8 cellular contexts compared by ENCODE assay signal in genomic region chr1:112706505-112707216, GRCh38. TPM values are rescaled to one million over a fixed set of nuclear protein-coding genes. Genes with fewer than 3 reads are reported as not detected.
DNase-seq lines count a peak whose midpoint lies in the region; ATAC-seq and TF ChIP-seq lines count a peak whose summit lies in the region.

Gene RHOC (minus strand): TSS chr1:112707127. CDS start chr1:112703799, 3,328 bp downstream.

- H3K4me1 ChIP-seq in CD4-positive, CD25-positive, alpha-beta regulatory T cell (ENCODE audit: control insufficient read depth, insufficient read depth, low read length, poor library complexity, severe bottlenecking): peaks cover 33% of the 10 kb centered on the region
- H3K4me1 ChIP-seq in NT2/D1 (ENCODE audit: insufficient read depth, insufficient read length) (peaks cover 21% of the 10 kb centered on the region), right atrium auricular region (peaks cover 0 to 50% of the 10 kb centered on the region in 2 donors)

- peak in 2 of 3 donors; percentile 29 to 50 for DNase-seq in CD4-positive, CD25-positive, alpha-beta regulatory T cell
- DNase-seq in NT2/D1 (ENCODE audit: low read depth, low spot score) (no peak), right atrium auricular region (ENCODE audit: low spot score) (no peak), putamen (ENCODE audit: low spot score) (peak; percentile 52), middle frontal gyrus (ENCODE audit: extremely low spot score, low spot score) (no peak)

- peaks cover 14% of the 10 kb centered on the region for H3K27me3 Mint-ChIP-seq in CD4-positive, CD25-positive, alpha-beta regulatory T cell

- H3K36me3 ChIP-seq in CD4-positive, CD25-positive, alpha-beta regulatory T cell (ENCODE audit: control insufficient read depth, insufficient read depth, low read length): no peaks in the 10 kb centered on the region
- H3K36me3 ChIP-seq in NT2/D1 (ENCODE audit: insufficient read depth, insufficient read length, low read length) (peaks cover 45% of the 10 kb centered on the region), right atrium auricular region (peaks cover 21% of the 10 kb centered on the region)

- H3K27ac Mint-ChIP-seq in CD4-positive, CD25-positive, alpha-beta regulatory T cell: peak within 1 kb of the TSS in 2 of 3 donors; percentile 43 to 75

- peaks cover 0 to 2% (median 0%) of the 10 kb centered on the region in 7 donors for H3K9me3 Mint-ChIP-seq in CD4-positive, CD25-positive, alpha-beta regulatory T cell

- H3K36me3 Mint-ChIP-seq in CD4-positive, CD25-positive, alpha-beta regulatory T cell: no peaks in the 10 kb centered on the region

- H3K4me3 Mint-ChIP-seq in CD4-positive, CD25-positive, alpha-beta regulatory T cell: peak within 1 kb of the TSS; percentile 82 to 94 (median 89)

- TF ChIP-seq CTCF in right atrium auricular region (IDR thresholded peaks at IDR 0.05): no peak

- no peak within 1 kb of the TSS for H3K27ac ChIP-seq in CD4-positive, CD25-positive, alpha-beta regulatory T cell (ENCODE audit: insufficient read depth, low read length, poor library complexity, severe bottlenecking)
- peak within 1 kb of the TSS; percentile 79 for H3K27ac ChIP-seq in angular gyrus (ENCODE audit: low read depth, low read length)
- peak within 1 kb of the TSS; percentile 97 to 99 for H3K27ac ChIP-seq in right atrium auricular region

- H3K4me3 ChIP-seq in CD4-positive, CD25-positive, alpha-beta regulatory T cell (ENCODE audit: low read depth, low read length): peak within 1 kb of the TSS; percentile 7
- H3K4me3 ChIP-seq in NT2/D1 (ENCODE audit: insufficient read length, low read depth) (peak within 1 kb of the TSS; percentile 82), right atrium auricular region (peak within 1 kb of the TSS; percentile 95)

- H3K9me3 ChIP-seq in CD4-positive, CD25-positive, alpha-beta regulatory T cell (ENCODE audit: control insufficient read depth in 2 of 2, low read length in 2 of 2): no peaks in the 10 kb centered on the region
- H3K9me3 ChIP-seq in NT2/D1 (ENCODE audit: insufficient read depth, low read length) (no peaks in the 10 kb centered on the region), right atrium auricular region (no peaks in the 10 kb centered on the region)

- peak within 1 kb of the TSS; percentile 90 for H3K9ac ChIP-seq in NT2/D1 (ENCODE audit: insufficient read length, low read depth)

- H3K4me1 Mint-ChIP-seq in CD4-positive, CD25-positive, alpha-beta regulatory T cell: peaks cover 11 to 39% (median 27%) of the 10 kb centered on the region in 4 donors

- no peaks in the 10 kb centered on the region for H3K27me3 ChIP-seq in CD4-positive, CD25-positive, alpha-beta regulatory T cell (ENCODE audit: control insufficient read depth, insufficient read depth, low read length)
- H3K27me3 ChIP-seq in NT2/D1 (ENCODE audit: insufficient read depth, insufficient read length): peaks cover 23% of the 10 kb centered on the region
- no peaks in the 10 kb centered on the region for H3K27me3 ChIP-seq in right atrium auricular region

- peak; percentile 30 to 36 for ATAC-seq in CD4-positive, CD25-positive, alpha-beta regulatory T cell (ENCODE audit: low read depth in 2 of 2)
- peak; percentile 71 for ATAC-seq in GM18867 (IDR thresholded peaks at IDR 0.05; ENCODE audit: unreplicated experiment)
- peak; percentile 62 for ATAC-seq in HG03025 (IDR thresholded peaks at IDR 0.05; ENCODE audit: low FRiP score, unreplicated experiment)

RNA-seq across cellular contexts. Expression of gene RHOC, which starts in this region (rescaled TPM):
- 17.4 TPM for total RNA-seq in CD4-positive, CD25-positive, alpha-beta regulatory T cell
- polyA plus RNA-seq in CD4-positive, CD25-positive, alpha-beta regulatory T cell: 10 to 100 TPM; 20.1 to 34.1 (median 28.9) TPM
- 100 to 1,000 TPM; 190 to 330 TPM for total RNA-seq in right atrium auricular region

Comparison
In these comparisons a context has a peak if more than half of its experiments do, and no peak if none do; other contexts are left out.
1. RNA of gene RHOC (total RNA-seq): 190 to 330 TPM in right atrium auricular region; 17.4 TPM in CD4-positive, CD25-positive, alpha-beta regulatory T cell (single experiment); every median in the first group is over 10 times any median in the second.
2. DNase-seq: peak in CD4-positive, CD25-positive, alpha-beta regulatory T cell (2 of 3) and putamen (single experiment); none in NT2/D1 (single experiment), right atrium auricular region (single experiment) and middle frontal gyrus (single experiment).
3. H3K4me3 ChIP-seq: peak in every context shown above with its lines; median percentile 95 in right atrium auricular region; 82 in NT2/D1; 7 in CD4-positive, CD25-positive, alpha-beta regulatory T cell.
4. Peak in every context shown above with its lines, with median percentiles within 50 percentile points of each other: ATAC-seq.